In the genomic region with DNA sequence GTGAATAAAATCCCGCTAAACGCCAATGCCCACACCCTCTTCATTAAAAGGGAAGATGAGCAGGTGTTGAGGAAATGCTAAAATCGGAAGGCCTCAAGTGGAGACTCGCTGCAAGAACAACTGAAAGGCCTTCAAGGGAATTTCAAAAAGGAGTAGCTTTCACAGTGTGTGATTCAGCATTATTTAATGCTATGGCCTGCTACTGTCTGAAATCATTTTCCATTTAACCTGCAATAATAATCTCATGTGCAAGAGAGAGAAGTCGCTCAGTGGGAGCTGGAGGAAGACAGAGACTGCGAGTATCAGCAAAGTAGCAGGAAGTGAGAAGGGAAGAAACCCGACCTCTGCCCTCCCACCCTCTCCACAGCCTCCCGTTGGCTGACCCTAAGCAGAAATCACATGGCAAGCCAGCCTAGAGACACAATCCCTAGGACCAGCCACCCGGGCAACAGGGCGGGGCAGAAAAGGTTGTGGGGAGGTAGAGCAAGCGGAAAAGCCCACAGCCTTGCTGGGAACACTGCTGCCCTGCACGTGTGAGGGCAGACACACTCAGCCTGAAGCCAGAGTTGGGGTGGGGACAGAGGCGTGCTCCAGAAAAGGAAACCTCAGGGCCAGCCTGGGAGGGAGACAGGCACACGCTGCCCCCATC, we compare ENCODE assay signal across 11 cellular contexts. TPM values are rescaled to one million over a fixed set of nuclear protein-coding genes. Genes with fewer than 3 reads are reported as not detected.
DNase-seq lines count a peak whose midpoint lies in the region; ATAC-seq and TF ChIP-seq lines count a peak whose summit lies in the region.
"Had no signal": no experiment of that assay in that cellular context is flagged by ENCODE, and none has a peak within 500 bp of the region (broad histone marks: within the 10 kb centered on the region; RNA-seq: fewer than 3 reads in every experiment).

No MANE protein-coding gene starts in this region.

- WGBS in right lobe of liver (ENCODE audit: insufficient coverage, low coverage, low lambda C conversion rate, missing lambda C conversion rate): 36% methylated on average over 10 of the region's 14 CpGs

- no peak for TF ChIP-seq POLR2A in right lobe of liver (IDR thresholded peaks at IDR 0.05)

- ATAC-seq in right lobe of liver: peak; percentile 66 to 82 (median 74)
- ATAC-seq in upper lobe of right lung: peak; percentile 90
- ATAC-seq: HCT116 had no signal

- H3K27ac Mint-ChIP-seq in activated naive CD4-positive, alpha-beta T cell treated with anti-CD3 and anti-CD28 coated beads, Interleukin-2, amount 50 U/mL, for 24 hours: peak overlapping the region; percentile 81
- peak overlapping the region; percentile 84 for H3K27ac Mint-ChIP-seq in dendritic cell treated with granulocyte-macrophage colony-stimulating factor and Interleukin-4, amounts not matched to agents 40 ng/mL and 50 ng/mL, for 4 days

- H3K4me3 ChIP-seq in right lobe of liver (no peak overlapping the region), upper lobe of right lung (no peak overlapping the region), H7 (ENCODE audit: insufficient read depth, low read depth, low read length) (no peak overlapping the region)

- no peak for DNase-seq in activated naive CD4-positive, alpha-beta T cell (lab: John Stamatoyannopoulos, UW)
- peak; percentile 68 to 75 (median 75) for DNase-seq in right lobe of liver
- no peak for DNase-seq in upper lobe of right lung
- DNase-seq in HT-29 (ENCODE audit: low spot score): no peak
- DNase-seq in RWPE1 (ENCODE audit: low spot score): no peak
- no peak for DNase-seq in H7
- DNase-seq: activated CD4-positive, CD25-positive, alpha-beta regulatory T cell; NCI-H526 had no signal

- POLR2A ChIA-PET in RWPE1 (lab: Yijun Ruan, JAX; ENCODE audit: low non-redundant PET): no interaction called here

- intact Hi-C loops in dendritic cell treated with granulocyte-macrophage colony-stimulating factor and Interleukin-4, amounts not matched to agents 40 ng/mL and 50 ng/mL, for 4 days (cut with micrococcal nuclease): loop anchor here (5.0 kb wide), 1 partner anchor 41 kb away; a partner anchor contains a TSS
- intact Hi-C loops in right lobe of liver (cut with DNase I): no loop called here
- intact Hi-C loops in upper lobe of right lung (cut with DNase I): no loop called here

- no peak for TF ChIP-seq CTCF in right lobe of liver (IDR thresholded peaks at IDR 0.05)
- no peak for TF ChIP-seq CTCF in upper lobe of right lung (IDR thresholded peaks at IDR 0.05)
- TF ChIP-seq CTCF in RWPE1 (conservative IDR thresholded peaks at IDR 0.05; ENCODE audit: low read depth): no peak

- H3K4me1 Mint-ChIP-seq in activated naive CD4-positive, alpha-beta T cell treated with anti-CD3 and anti-CD28 coated beads, Interleukin-2, amount 50 U/mL, for 24 hours: peaks cover 19% of the 10 kb centered on the region
- H3K4me1 Mint-ChIP-seq in dendritic cell treated with granulocyte-macrophage colony-stimulating factor and Interleukin-4, amounts not matched to agents 40 ng/mL and 50 ng/mL, for 4 days (ENCODE audit: low read depth): peaks cover 46% of the 10 kb centered on the region

- H3K4me1 ChIP-seq in right lobe of liver (peaks cover 0 to 33% (median 7%) of the 10 kb centered on the region in 4 donors), upper lobe of right lung (peaks cover 17% of the 10 kb centered on the region)

- H3K9me3 ChIP-seq in right lobe of liver (no peaks in the 10 kb centered on the region), upper lobe of right lung (no peaks in the 10 kb centered on the region)

- H3K36me3 ChIP-seq in right lobe of liver (peaks cover 0 to 5% (median 2%) of the 10 kb centered on the region in 4 donors), upper lobe of right lung (peaks cover 47% of the 10 kb centered on the region), H7 (replicated peaks; ENCODE audit: control insufficient read depth, insufficient read depth, low read length) (peaks cover 17% of the 10 kb centered on the region)

- no peaks in the 10 kb centered on the region for H3K9me3 Mint-ChIP-seq in activated naive CD4-positive, alpha-beta T cell treated with anti-CD3 and anti-CD28 coated beads, Interleukin-2, amount 50 U/mL, for 24 hours
- H3K9me3 Mint-ChIP-seq in dendritic cell treated with granulocyte-macrophage colony-stimulating factor and Interleukin-4, amounts not matched to agents 40 ng/mL and 50 ng/mL, for 4 days: no peaks in the 10 kb centered on the region

- H3K27me3 ChIP-seq in right lobe of liver (no peaks in the 10 kb centered on the region), upper lobe of right lung (no peaks in the 10 kb centered on the region), H7 (ENCODE audit: control insufficient read depth, insufficient read depth, low read length) (no peaks in the 10 kb centered on the region)

- CTCF ChIA-PET in RWPE1 (lab: Yijun Ruan, JAX): interaction anchor here (2.9 kb wide), 1 partner anchor 127 kb away, joined by 36 read pairs; no protein-coding TSS in a partner anchor

- H3K27me3 Mint-ChIP-seq in activated naive CD4-positive, alpha-beta T cell treated with anti-CD3 and anti-CD28 coated beads, Interleukin-2, amount 50 U/mL, for 24 hours: no peaks in the 10 kb centered on the region
- H3K27me3 Mint-ChIP-seq in dendritic cell treated with granulocyte-macrophage colony-stimulating factor and Interleukin-4, amounts not matched to agents 40 ng/mL and 50 ng/mL, for 4 days: peaks cover 2% of the 10 kb centered on the region

- H3K4me3 Mint-ChIP-seq in activated naive CD4-positive, alpha-beta T cell treated with anti-CD3 and anti-CD28 coated beads, Interleukin-2, amount 50 U/mL, for 24 hours: peak overlapping the region; percentile 72
- peak overlapping the region; percentile 50 for H3K4me3 Mint-ChIP-seq in dendritic cell treated with granulocyte-macrophage colony-stimulating factor and Interleukin-4, amounts not matched to agents 40 ng/mL and 50 ng/mL, for 4 days

- peak overlapping the region in 2 of 3 donors; percentile 23 to 73 for H3K27ac ChIP-seq in right lobe of liver
- H3K27ac ChIP-seq in upper lobe of right lung: no peak overlapping the region
- H3K27ac ChIP-seq in RWPE1: no peak overlapping the region

- peaks cover 2% of the 10 kb centered on the region for H3K36me3 Mint-ChIP-seq in activated naive CD4-positive, alpha-beta T cell treated with anti-CD3 and anti-CD28 coated beads, Interleukin-2, amount 50 U/mL, for 24 hours
- peaks cover 97% of the 10 kb centered on the region for H3K36me3 Mint-ChIP-seq in dendritic cell treated with granulocyte-macrophage colony-stimulating factor and Interleukin-4, amounts not matched to agents 40 ng/mL and 50 ng/mL, for 4 days (ENCODE audit: low read depth)

RNA-seq across cellular contexts. Expression of a gene that starts 39.9 kb away (rescaled TPM):
- total RNA-seq in right lobe of liver (100 to 1,000 TPM; 135 to 221 (median 164) TPM), upper lobe of right lung (146 TPM)
- total RNA-seq in HT-29 (2014; rRNA removed; shearing (Covaris generic)): 6.1 and 6.4 TPM in 2 replicates
- total RNA-seq in H7 (2014; rRNA removed; shearing (Covaris generic)): 46.8 and 47.7 TPM in 2 replicates

Comparison
In these comparisons a context has a peak if more than half of its experiments do, and no peak if none do; other contexts are left out.
1. DNase-seq: peak in right lobe of liver (3 of 3); none in activated naive CD4-positive, alpha-beta T cell (0 of 4), upper lobe of right lung (single experiment), HT-29 (single experiment), RWPE1 (single experiment) and H7 (single experiment).
2. H3K27ac ChIP-seq: peak in right lobe of liver (2 of 3); none in upper lobe of right lung (single experiment) and RWPE1 (single experiment).